In the genomic region with DNA sequence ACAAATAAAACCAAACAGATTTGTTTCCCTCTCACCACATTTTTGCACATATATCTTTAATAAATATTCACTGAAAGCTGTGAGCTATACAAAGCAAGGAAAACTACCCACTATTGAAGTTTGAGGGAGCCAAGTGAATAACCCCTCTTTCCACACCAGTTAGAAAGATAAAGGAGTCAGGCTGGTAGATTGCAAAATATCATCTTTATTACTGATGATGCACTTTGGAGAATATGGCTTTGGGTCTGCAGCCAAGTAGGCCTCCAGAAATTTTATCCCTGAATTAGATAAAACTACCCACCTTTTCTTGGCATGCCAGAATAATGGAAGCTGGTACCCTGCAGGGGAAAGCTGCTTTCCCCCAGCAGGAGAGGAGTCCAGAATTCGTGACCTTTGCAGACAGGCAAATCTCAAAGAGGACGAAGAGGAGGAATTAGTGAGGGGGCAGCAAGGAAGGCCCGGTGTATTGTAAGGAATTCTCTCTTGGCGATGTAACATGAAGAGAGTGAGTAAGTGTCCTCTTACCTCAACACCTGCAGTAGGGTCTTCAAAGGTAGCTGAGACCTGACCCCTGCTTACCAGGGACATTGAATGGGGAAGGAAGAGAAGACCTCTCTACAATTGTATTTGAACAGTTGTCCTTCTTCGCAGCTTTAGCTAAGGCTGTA, we compare ENCODE assay signal across 18 cellular contexts.
A peak's percentile ranks its signal among the peaks of the same experiment; 100 is the strongest.
DNase-seq lines count a peak whose midpoint lies in the region; ATAC-seq and TF ChIP-seq lines count a peak whose summit lies in the region.
"Had no signal": no experiment of that assay in that cellular context is flagged by ENCODE, and none has a peak within 500 bp of the region (broad histone marks: within the 10 kb centered on the region; RNA-seq: fewer than 3 reads in every experiment).

No MANE protein-coding gene starts in this region.

- H3K27ac Mint-ChIP-seq in type B pancreatic cell: peak overlapping the region; percentile 83
- H3K27ac Mint-ChIP-seq: activated CD4-positive, alpha-beta memory T cell treated with anti-CD3 and anti-CD28 coated beads, Interleukin-2, amount 10 ng/mL, durations not matched to agents 7 days and 5 days; memory B cell had no signal

- H3K36me3 ChIP-seq in left ventricle myocardium inferior: no peaks in the 10 kb centered on the region
- no peaks in the 10 kb centered on the region for H3K36me3 ChIP-seq in adipocyte (ENCODE audit: control insufficient read depth, insufficient read depth, low read length, severe bottlenecking)
- H3K36me3 ChIP-seq: prostate gland, SJCRH30, tibial artery had no signal

- H3K27me3 Mint-ChIP-seq in type B pancreatic cell: no peaks in the 10 kb centered on the region
- H3K27me3 Mint-ChIP-seq: activated CD4-positive, alpha-beta memory T cell treated with anti-CD3 and anti-CD28 coated beads, Interleukin-2, amount 10 ng/mL, durations not matched to agents 7 days and 5 days; central memory CD8-positive, alpha-beta T cell; memory B cell had no signal

- no peak for ATAC-seq in right cardiac atrium
- ATAC-seq in HG03159 (IDR thresholded peaks at IDR 0.05; ENCODE audit: unreplicated experiment): no peak

- H3K9ac ChIP-seq in adipocyte (ENCODE audit: low read length): no peak overlapping the region

- no peaks in the 10 kb centered on the region for H3K36me3 Mint-ChIP-seq in type B pancreatic cell

- H3K4me1 ChIP-seq in left ventricle myocardium inferior (peaks cover 97% of the 10 kb centered on the region), right cardiac atrium (ENCODE audit: control insufficient read depth, insufficient read depth, low read length) (peaks cover 12% of the 10 kb centered on the region), adipocyte (ENCODE audit: control insufficient read depth, insufficient read depth, low read length) (peaks cover 49% of the 10 kb centered on the region)
- H3K4me1 ChIP-seq: prostate gland had no signal

- intact Hi-C loops in left ventricle myocardium inferior (cut with micrococcal nuclease) (no loop called here), right cardiac atrium (cut with DNase I) (no loop called here)

- H3K4me1 Mint-ChIP-seq in type B pancreatic cell (ENCODE audit: unreplicated experiment): peaks cover 49% of the 10 kb centered on the region

- TF ChIP-seq CTCF in left ventricle myocardium inferior (IDR thresholded peaks at IDR 0.05; ENCODE audit: borderline replicate concordance) (no peak), type B pancreatic cell (conservative IDR thresholded peaks at IDR 0.05) (no peak)

- DNase-seq in left ventricle myocardium inferior (no peak), right cardiac atrium (no peak), adipocyte (ENCODE audit: low read depth) (peak; percentile 35), type B pancreatic cell (ENCODE audit: extremely low spot score, unreplicated experiment) (no peak), NCI-H526 treated with DMSO at 0.1 percent for 48 hours (lab: John Stamatoyannopoulos, UW) (no peak), activated gamma-delta T cell (lab: John Stamatoyannopoulos, UW) (no peak)
- DNase-seq: activated CD4-positive, alpha-beta memory T cell treated with anti-CD3 and anti-CD28 coated beads, Interleukin-2, amount 10 ng/mL, durations not matched to agents 7 days and 5 days; hippocampal formation; NCI-H1092; NK-92 treated with Interleukin-12 subunit alpha and Interleukin-12 subunit beta, amount 100 ng/mL, for 24 hours; SJCRH30; stimulated activated CD4-positive, alpha-beta T cell treated with anti-CD3 and anti-CD28 coated beads, Interleukin-15, amount 100 ng/mL, for 24 hours; tibial artery had no signal

- H3K9me3 ChIP-seq in left ventricle myocardium inferior (replicated peaks): no peaks in the 10 kb centered on the region
- H3K9me3 ChIP-seq in right cardiac atrium (ENCODE audit: control insufficient read depth, low read length): no peaks in the 10 kb centered on the region
- H3K9me3 ChIP-seq in adipocyte (ENCODE audit: control insufficient read depth, low read length): no peaks in the 10 kb centered on the region
- H3K9me3 ChIP-seq: prostate gland, SJCRH30, tibial artery had no signal

- H3K4me3 Mint-ChIP-seq in type B pancreatic cell: no peak overlapping the region
- H3K4me3 Mint-ChIP-seq: activated CD4-positive, alpha-beta memory T cell treated with anti-CD3 and anti-CD28 coated beads, Interleukin-2, amount 10 ng/mL, durations not matched to agents 7 days and 5 days; central memory CD8-positive, alpha-beta T cell; memory B cell had no signal

- H3K27ac ChIP-seq in left ventricle myocardium inferior (replicated peaks) (peak overlapping the region; percentile 73), right cardiac atrium (ENCODE audit: low read length) (no peak overlapping the region), layer of hippocampus (ENCODE audit: low read depth, low read length) (peak overlapping the region; percentile 24)
- H3K27ac ChIP-seq: prostate gland, tibial artery had no signal

- WGBS in right cardiac atrium: 91% methylated on average over 5 of the region's 5 CpGs

- H3K4me3 ChIP-seq in left ventricle myocardium inferior (no peak overlapping the region), right cardiac atrium (ENCODE audit: low read length) (no peak overlapping the region), adipocyte (ENCODE audit: low read length) (no peak overlapping the region)
- H3K4me3 ChIP-seq: prostate gland, SJCRH30, tibial artery had no signal

- H3K9me3 Mint-ChIP-seq in type B pancreatic cell: no peaks in the 10 kb centered on the region
- H3K9me3 Mint-ChIP-seq: activated CD4-positive, alpha-beta memory T cell treated with anti-CD3 and anti-CD28 coated beads, Interleukin-2, amount 10 ng/mL, durations not matched to agents 7 days and 5 days; central memory CD8-positive, alpha-beta T cell; memory B cell had no signal

- H3K27me3 ChIP-seq in left ventricle myocardium inferior (ENCODE audit: low read depth): no peaks in the 10 kb centered on the region
- H3K27me3 ChIP-seq in right cardiac atrium (ENCODE audit: control insufficient read depth, insufficient read depth): no peaks in the 10 kb centered on the region
- no peaks in the 10 kb centered on the region for H3K27me3 ChIP-seq in adipocyte (replicated peaks; ENCODE audit: control insufficient read depth, insufficient read depth, low read length)
- H3K27me3 ChIP-seq in layer of hippocampus (ENCODE audit: control insufficient read depth, insufficient read depth, low read length): no peaks in the 10 kb centered on the region
- H3K27me3 ChIP-seq: SJCRH30, tibial artery had no signal
